19 cellular contexts compared by ENCODE assay signal in the genomic region with DNA sequence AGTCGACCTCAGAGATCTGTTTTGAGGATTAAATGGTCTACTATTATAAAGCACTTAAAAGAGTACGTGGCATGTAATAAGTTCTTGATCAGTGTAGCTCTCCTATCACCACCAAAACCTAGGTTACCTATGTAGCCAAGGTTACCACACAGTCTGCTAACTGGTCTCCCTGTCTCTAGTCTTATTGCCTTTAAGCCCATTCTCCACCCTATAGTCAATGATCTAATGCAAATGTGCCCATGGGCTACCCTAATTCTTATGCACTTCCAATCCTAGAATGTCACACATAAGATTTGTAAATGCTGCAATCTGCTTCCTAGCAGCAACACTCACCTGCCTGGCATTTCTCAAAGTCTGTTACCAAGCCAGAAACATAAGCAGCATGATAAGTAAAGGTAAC. TPM values are rescaled to one million over a fixed set of nuclear protein-coding genes. Genes with fewer than 3 reads are reported as not detected.
DNase-seq lines count a peak whose midpoint lies in the region; ATAC-seq, FAIRE-seq and TF ChIP-seq lines count a peak whose summit lies in the region.
"Had no signal": no experiment of that assay in that cellular context is flagged by ENCODE, and none has a peak within 500 bp of the region (broad histone marks: within the 10 kb centered on the region; RNA-seq: fewer than 3 reads in every experiment).

No MANE protein-coding gene starts in this region.

- RAD21 ChIA-PET in GM12878 (lab: Charles Lee; ENCODE audit: unreplicated experiment) = no interaction called here

- H3K9ac ChIP-seq in H9 (ENCODE audit: extremely low read depth, insufficient read length, low read length) = no peak overlapping the region
- no peak overlapping the region for H3K9ac ChIP-seq in NT2/D1 (ENCODE audit: insufficient read length, low read depth)
- H3K9ac ChIP-seq in GM12878 (ENCODE audit: control insufficient read depth, insufficient read depth, low read length) = no peak overlapping the region
- H3K9ac ChIP-seq in mesendoderm (ENCODE audit: low read length) = no peak overlapping the region

- H2BK15ac ChIP-seq in H9 (ENCODE audit: low read depth, low read length) (no peak overlapping the region), mesendoderm (replicated peaks; ENCODE audit: low read depth) (no peak overlapping the region)

- H3K18ac ChIP-seq in H9 (ENCODE audit: insufficient read length, low read depth, low read length) (no peak overlapping the region), mesendoderm (ENCODE audit: low read length) (no peak overlapping the region)

- no peaks in the 10 kb centered on the region for H3K27me3 ChIP-seq in H9 (ENCODE audit: insufficient read depth, low read length)
- H3K27me3 ChIP-seq in NT2/D1 (ENCODE audit: insufficient read depth, insufficient read length) = no peaks in the 10 kb centered on the region
- H3K27me3 ChIP-seq in GM12878 (replicated peaks in 1 of 2; ENCODE audit: control insufficient read depth in 2 of 2, insufficient read depth in 2 of 2, low read length in 1 of 2) = no peaks in the 10 kb centered on the region
- H3K27me3 ChIP-seq in mesendoderm (ENCODE audit: insufficient read depth, low read length, poor library complexity) = no peaks in the 10 kb centered on the region
- H3K27me3 ChIP-seq: BE2C had no signal

- H3K27me3 Mint-ChIP-seq in H9 (ENCODE audit: low read depth) = no peaks in the 10 kb centered on the region
- H3K27me3 Mint-ChIP-seq: CD4-positive, CD25-positive, alpha-beta regulatory T cell; CD8-positive, alpha-beta memory T cell had no signal

- TF ChIP-seq CTCF in H9 (conservative IDR thresholded peaks at IDR 0.05) (no peak), GM12878 (IDR thresholded peaks at IDR 0.05 in 2 of 3, conservative IDR thresholded peaks at IDR 0.05 in 1 of 3; ENCODE audit: control insufficient read depth in 2 of 3, extremely low read depth in 1 of 3, insufficient read depth in 1 of 3, low read depth in 3 of 3, low read length in 3 of 3) (no peak)

- H2AK5ac ChIP-seq in H9 (ENCODE audit: insufficient read length, low read length) = no peak overlapping the region
- no peak overlapping the region for H2AK5ac ChIP-seq in mesendoderm (ENCODE audit: low read length)

- TF ChIP-seq POLR2A in GM12878 (IDR thresholded peaks at IDR 0.05; ENCODE audit: low read depth, low read length) = no peak

- H2BK20ac ChIP-seq in H9 (ENCODE audit: low read depth, low read length, poor library complexity, severe bottlenecking) = no peak overlapping the region

- H4K8ac ChIP-seq in H9 (replicated peaks; ENCODE audit: insufficient read length, low read depth, low read length) = no peak overlapping the region
- H4K8ac ChIP-seq in mesendoderm (ENCODE audit: low read depth, low read length) = no peak overlapping the region

- H4K20me1 ChIP-seq in H9 (ENCODE audit: control insufficient read depth, insufficient read depth, insufficient read length) (no peaks in the 10 kb centered on the region), GM12878 (ENCODE audit: control insufficient read depth, insufficient read depth) (no peaks in the 10 kb centered on the region)

- no peak overlapping the region for H4K91ac ChIP-seq in H9 (ENCODE audit: insufficient read length, low read depth, low read length)

- H2AFZ ChIP-seq in H9 (ENCODE audit: low read length) = no peak overlapping the region
- H2AFZ ChIP-seq in GM12878 (ENCODE audit: control insufficient read depth, low read depth, low read length) = no peak overlapping the region

- no CpG with 5 or more reads among the region's 2 CpGs for WGBS in H9 (ENCODE audit: extremely low coverage, insufficient read length, low lambda C conversion rate)
- 93% methylated on average over 2 of the region's 2 CpGs for WGBS in GM12878 (ENCODE audit: insufficient coverage, insufficient replicate concordance, low lambda C conversion rate, missing lambda C conversion rate)
- no CpG with 5 or more reads among the region's 2 CpGs for WGBS in mesendoderm (ENCODE audit: extremely low coverage, insufficient coverage, low lambda C conversion rate)

- CTCF ChIA-PET in GM12878 (lab: Yijun Ruan, JAX) = interaction anchor here (1.7 kb wide), 1 partner anchor 40 kb away, joined by 5 read pairs; no protein-coding TSS in a partner anchor

- H4K5ac ChIP-seq in H9 (ENCODE audit: insufficient read length, low read depth, low read length) (no peak overlapping the region), mesendoderm (ENCODE audit: low read length) (no peak overlapping the region)

- H3K23me2 ChIP-seq in H9 (ENCODE audit: insufficient read length, low read depth, low read length, poor library complexity, severe bottlenecking) = no peaks in the 10 kb centered on the region

- H2BK12ac ChIP-seq in H9 (ENCODE audit: insufficient read length, low read depth, low read length) = no peak overlapping the region

- H3K36me3 ChIP-seq in NT2/D1 (ENCODE audit: insufficient read depth, insufficient read length, low read length) = no peaks in the 10 kb centered on the region
- H3K36me3 ChIP-seq in GM12878 (ENCODE audit: control insufficient read depth in 2 of 2, insufficient read depth in 2 of 2, low read length in 1 of 2) = no peaks in the 10 kb centered on the region; a peak in 1 of 4 replicates
- H3K36me3 ChIP-seq in mesendoderm (ENCODE audit: control insufficient read depth, insufficient read depth, low read length) = no peaks in the 10 kb centered on the region

- H3K9me3 ChIP-seq in H9 (ENCODE audit: control insufficient read depth, low read depth, low read length) (no peaks in the 10 kb centered on the region), NT2/D1 (ENCODE audit: insufficient read depth, low read length) (no peaks in the 10 kb centered on the region), GM12878 (replicated peaks; ENCODE audit: control insufficient read depth, insufficient read depth, low read length) (no peaks in the 10 kb centered on the region)
- H3K9me3 ChIP-seq: BE2C had no signal

- H2BK120ac ChIP-seq in H9 (ENCODE audit: low read depth, low read length, poor library complexity, severe bottlenecking) = no peak overlapping the region
- H2BK120ac ChIP-seq in mesendoderm (ENCODE audit: low read depth, low read length) = no peak overlapping the region

- intact Hi-C loops in GM12878 (cut with micrococcal nuclease; ENCODE audit: unreplicated experiment) = no loop called here

- no TSS peak for BruUV-seq in GM12878 (replicated peaks; lab: Mats Ljungman, UMichigan)

- H3K79me1 ChIP-seq in H9 (ENCODE audit: insufficient read depth, low read depth, low read length, poor library complexity, severe bottlenecking) (no peaks in the 10 kb centered on the region), mesendoderm (ENCODE audit: low read length) (no peaks in the 10 kb centered on the region)

- no peaks in the 10 kb centered on the region for H3K79me2 ChIP-seq in H9 (ENCODE audit: insufficient read depth, low read length)
- no peaks in the 10 kb centered on the region for H3K79me2 ChIP-seq in GM12878 (ENCODE audit: control insufficient read depth, insufficient read depth, low read length)
- H3K79me2 ChIP-seq in mesendoderm (ENCODE audit: control insufficient read depth, insufficient read depth, low read length) = no peaks in the 10 kb centered on the region

- SMC1A ChIA-PET in GM12878 (lab: Charles Lee; ENCODE audit: uncharacterized antibody, unreplicated experiment) = no interaction called here

- H3K4ac ChIP-seq in H9 (ENCODE audit: low read depth, low read length) (no peak overlapping the region), mesendoderm (ENCODE audit: low read depth, low read length) (no peak overlapping the region)

- no peak overlapping the region for H2BK5ac ChIP-seq in H9 (ENCODE audit: insufficient read length, low read length)
- H2BK5ac ChIP-seq in mesendoderm (ENCODE audit: low read length) = no peak overlapping the region

- ATAC-seq in GM12878 = peak; percentile 27; the same call in 2 of the 3 replicates

- no peak for FAIRE-seq in GM12878 (lab: Jason Lieb, UNC)
- FAIRE-seq: GM12891 had no signal

- H3K36me3 Mint-ChIP-seq in H9 (ENCODE audit: insufficient read depth in 1 of 3, low read depth in 3 of 3) = peaks cover 0 to 8% (median 0%) of the 10 kb centered on the region in 3 experiments; a peak in 2 of 7 replicates

- H3K4me1 ChIP-seq in H9 (ENCODE audit: insufficient read depth, low read length) = no peaks in the 10 kb centered on the region
- peaks cover 4% of the 10 kb centered on the region for H3K4me1 ChIP-seq in NT2/D1 (ENCODE audit: insufficient read depth, insufficient read length)
- H3K4me1 ChIP-seq in GM12878 (ENCODE audit: control insufficient read depth, insufficient read depth, low read length) = no peaks in the 10 kb centered on the region
- H3K4me1 ChIP-seq in mesendoderm (ENCODE audit: control insufficient read depth, low read depth, low read length) = no peaks in the 10 kb centered on the region
- H3K4me1 ChIP-seq: BE2C had no signal

- peaks cover 12 to 13% of the 10 kb centered on the region in 2 experiments for H3K4me1 Mint-ChIP-seq in H9

- no peak for TF ChIP-seq EP300 in GM12878 (IDR thresholded peaks at IDR 0.05; ENCODE audit: borderline replicate concordance in 1 of 2, control insufficient read depth in 1 of 2, low read depth in 2 of 2, low read length in 2 of 2)

- H3K14ac ChIP-seq in H9 (ENCODE audit: insufficient read depth, low read length) = no peak overlapping the region

- no peak overlapping the region for H3K4me3 ChIP-seq in NT2/D1 (ENCODE audit: insufficient read length, low read depth)
- no peak overlapping the region for H3K4me3 ChIP-seq in GM12878
- no peak overlapping the region for H3K4me3 ChIP-seq in mesendoderm (ENCODE audit: low read length)

- no peak overlapping the region for H3K56ac ChIP-seq in H9 (ENCODE audit: insufficient read length, low read depth, low read length)
- no peak overlapping the region for H3K56ac ChIP-seq in mesendoderm (ENCODE audit: low read length)

- H3K4me2 ChIP-seq in H9 (ENCODE audit: insufficient read depth, insufficient read length, low read length) (no peak overlapping the region), GM12878 (ENCODE audit: control insufficient read depth, insufficient read depth) (no peak overlapping the region), mesendoderm (ENCODE audit: low read length) (no peak overlapping the region)

- H3K4me3 Mint-ChIP-seq in H9 = no peak overlapping the region
- H3K4me3 Mint-ChIP-seq: CD4-positive, CD25-positive, alpha-beta regulatory T cell; CD8-positive, alpha-beta memory T cell had no signal

- TF ChIP-seq RAD21 in GM12878 (IDR thresholded peaks at IDR 0.05; ENCODE audit: insufficient read depth, low read depth, low read length) = no peak

- no peak overlapping the region for H3T11ph ChIP-seq in H9 (ENCODE audit: low read length)

- H3K27ac Mint-ChIP-seq in H9 = peak overlapping the region in 2 of 3 experiments; percentile 4 to 61; a peak in 4 of 7 replicates

- no peak for DNase-seq in H9
- DNase-seq in NT2/D1 (ENCODE audit: low read depth, low spot score) = peak; percentile 9
- no peak for DNase-seq in GM12878 (ENCODE audit: low read depth, low spot score)
- DNase-seq in mesendoderm = peak; percentile 45
- DNase-seq in SHP77 (lab: John Stamatoyannopoulos, UW) = no peak
- DNase-seq in KBM-7 = no peak
- no peak for DNase-seq in Ammon's horn (ENCODE audit: low spot score)
- DNase-seq: BE2C; C1 segment of cervical spinal cord; CD4-positive, CD25-positive, alpha-beta regulatory T cell; CD8-positive, alpha-beta memory T cell; COR-L47; DMS 273 treated with DMSO at 0.1 percent for 48 hours; DMS53; DND-41; EL; GOT3; H7 had no signal

- in situ Hi-C loops in GM12878 (cut with MboI) = no loop called here
- in situ Hi-C loops in KBM-7 (cut with MboI; ENCODE audit: low pct_unique_long_range_greater_than_20kb, low sequenced_read_pairs) = no loop called here

- no peak overlapping the region for H3K27ac ChIP-seq in H9 (ENCODE audit: insufficient read length, low read depth, low read length)
- H3K27ac ChIP-seq in GM12878 (ENCODE audit: control insufficient read depth, insufficient read depth) = no peak overlapping the region
- no peak overlapping the region for H3K27ac ChIP-seq in mesendoderm (ENCODE audit: low read depth, low read length)

- H3K9me3 Mint-ChIP-seq in H9 = no peaks in the 10 kb centered on the region
- H3K9me3 Mint-ChIP-seq: CD4-positive, CD25-positive, alpha-beta regulatory T cell; CD8-positive, alpha-beta memory T cell had no signal

- POLR2A ChIA-PET in GM12878 (lab: Charles Lee) = no interaction called here

- H3K23ac ChIP-seq in H9 (ENCODE audit: insufficient read length, low read depth, low read length) (no peak overlapping the region), mesendoderm (ENCODE audit: low read length) (no peak overlapping the region)

RNA-seq across cellular contexts. Expression of a gene that starts 44.9 kb away (rescaled TPM):
- total RNA-seq in H9 (2021) = 35.4 and 36.9 TPM in 2 replicates
- total RNA-seq in GM12878 (2013; cell fraction: nucleolus; rRNA removed) = 111 and 141 TPM in 2 replicates
- 29.2 and 33.5 TPM in 2 replicates for total RNA-seq in GM12878 (2014; rRNA removed)
- 25.2 and 29.3 TPM in 2 replicates for total RNA-seq in GM12878 (2014; rRNA removed; fragmentation: Illumina TruSeq; extraction: Trizol)
- 29.6 and 29.8 TPM in 2 replicates for total RNA-seq in GM12878 (2021)
- polyA plus RNA-seq in GM12878 (2011; ENCODE audit: low read depth) = 8.4 TPM
- 55.0 and 86.8 TPM in 2 replicates for polyA plus RNA-seq in GM12878 (2011; rRNA removed)
- 20.7 and 25.0 TPM in 2 replicates for polyA plus RNA-seq in GM12878 (2011; cell fraction: cytosol; rRNA removed)
- 82.1 and 93.2 TPM in 2 replicates for polyA plus RNA-seq in GM12878 (2011; cell fraction: nucleus; rRNA removed)
- 12.9 and 18.0 TPM in 2 replicates for polyA plus RNA-seq in GM12878 (2012)
- 32.3 and 42.9 TPM in 2 replicates for polyA plus RNA-seq in GM12878 (2014; fragmentation: Illumina TruSeq; extraction: Trizol)
- 10 to 100 TPM in 1 of 2 experiments, 1 to 10 TPM in 1; 7.7 to 10.1 TPM for polyA plus RNA-seq in GM12878 (2014; fragmentation: Nextera tagmentation; extraction: Ambion mirVana)
- polyA plus RNA-seq in GM12878 (2014; rRNA removed) = 18.7 and 25.8 TPM in 2 replicates
- 10 to 100 TPM; 24.6 to 28.2 TPM for polyA plus RNA-seq in GM12878 (2016; fragmentation: Nextera tagmentation; extraction: Ambion mirVana)
- polyA minus RNA-seq in GM12878 (2011; rRNA and poly(A)+ RNA removed) = 51.7 and 69.9 TPM in 2 replicates
- polyA minus RNA-seq in GM12878 (2011; cell fraction: cytosol; rRNA and poly(A)+ RNA removed) = 19.1 and 20.0 TPM in 2 replicates
- polyA minus RNA-seq in GM12878 (2011; cell fraction: nucleus; rRNA and poly(A)+ RNA removed) = 81.2 and 126 TPM in 2 replicates
- 25.2 TPM for polyA plus RNA-seq in mesendoderm (2013, experiment 1 of 2)
- 24.9 TPM for polyA plus RNA-seq in mesendoderm (2013, experiment 2 of 2)

Comparison
In these comparisons a context has a peak if more than half of its experiments do, and no peak if none do; other contexts are left out.
1. DNase-seq: peak in NT2/D1 (single experiment) and mesendoderm (single experiment); none in H9 (single experiment), GM12878 (single experiment), SHP77 (0 of 2), KBM-7 (single experiment) and Ammon's horn (single experiment).